In the genomic region with DNA sequence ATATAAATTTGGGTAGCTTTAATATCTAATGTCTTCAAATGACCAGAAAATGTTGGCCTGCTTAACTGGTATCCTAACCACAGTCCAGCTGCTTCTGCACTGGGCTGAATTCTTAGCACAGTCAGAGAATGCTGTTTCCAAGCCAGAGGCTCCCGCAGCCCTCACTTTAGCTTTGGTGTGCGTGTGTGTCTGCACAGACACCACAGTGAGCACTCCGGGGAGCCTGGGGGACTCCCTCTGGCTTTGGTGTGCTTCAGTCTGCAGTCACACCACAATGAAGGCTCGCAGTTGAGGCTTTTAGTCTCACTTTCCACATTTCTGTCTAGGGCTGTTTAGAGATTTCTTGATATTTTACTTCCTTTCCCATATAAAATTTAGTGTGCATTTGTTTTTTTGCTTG, we compare ENCODE assay signal across 17 cellular contexts. TPM values are rescaled to one million over a fixed set of nuclear protein-coding genes. Genes with fewer than 3 reads are reported as not detected.
A peak's percentile ranks its signal among the peaks of the same experiment; 100 is the strongest.
DNase-seq lines count a peak whose midpoint lies in the region; TF ChIP-seq lines count a peak whose summit lies in the region.
"Had no signal": no experiment of that assay in that cellular context is flagged by ENCODE, and none has a peak within 500 bp of the region (broad histone marks: within the 10 kb centered on the region; RNA-seq: fewer than 3 reads in every experiment).

No MANE protein-coding gene starts in this region.

- peaks cover 2% of the 10 kb centered on the region for H3K9me3 Mint-ChIP-seq in neural crest cell
- H3K9me3 Mint-ChIP-seq in activated naive CD8-positive, alpha-beta T cell treated with anti-CD3 and anti-CD28 coated beads for 36 hours: no peaks in the 10 kb centered on the region
- H3K9me3 Mint-ChIP-seq: GM23338 had no signal

- no peaks in the 10 kb centered on the region for H3K27me3 Mint-ChIP-seq in neural crest cell (ENCODE audit: low read depth)
- H3K27me3 Mint-ChIP-seq in activated naive CD8-positive, alpha-beta T cell treated with anti-CD3 and anti-CD28 coated beads for 36 hours: no peaks in the 10 kb centered on the region
- H3K27me3 Mint-ChIP-seq: CD4-positive, alpha-beta memory T cell had no signal

- peak; percentile 8 for DNase-seq in AG08396 (ENCODE audit: low spot score)
- DNase-seq in LHCN-M2 (ENCODE audit: low read depth): peak; percentile 9
- DNase-seq in fibroblast of peridontal ligament (ENCODE audit: extremely low read depth): peak; percentile 2
- DNase-seq in neural crest cell (ENCODE audit: low read depth, low spot score): no peak
- no peak for DNase-seq in KG1 (lab: John Stamatoyannopoulos, UW)
- no peak for DNase-seq in activated naive CD8-positive, alpha-beta T cell treated with anti-CD3 and anti-CD28 coated beads for 36 hours
- DNase-seq in OCI-M2 (lab: John Stamatoyannopoulos, UW; ENCODE audit: unreplicated experiment): no peak
- DNase-seq in GM10266 (ENCODE audit: extremely low spot score): no peak
- DNase-seq: CD4-positive, alpha-beta memory T cell; HCEC 1CT; NCI-H1417 treated with DMSO at 0.1 percent for 48 hours; NCI-H1930; NCI-H345; NCI-H524 treated with DMSO at 0.1 percent for 48 hours; PC-9 had no signal

- peak overlapping the region; percentile 83 for H3K27ac Mint-ChIP-seq in neural crest cell (ENCODE audit: unreplicated experiment)
- no peak overlapping the region for H3K27ac Mint-ChIP-seq in activated naive CD8-positive, alpha-beta T cell treated with anti-CD3 and anti-CD28 coated beads for 36 hours
- H3K27ac Mint-ChIP-seq: GM23338 had no signal

- H3K4me1 Mint-ChIP-seq in neural crest cell: no peaks in the 10 kb centered on the region
- no peaks in the 10 kb centered on the region for H3K4me1 Mint-ChIP-seq in activated naive CD8-positive, alpha-beta T cell treated with anti-CD3 and anti-CD28 coated beads for 36 hours
- H3K4me1 Mint-ChIP-seq: CD4-positive, alpha-beta memory T cell; GM23338 had no signal

- no peak overlapping the region for H3K4me3 Mint-ChIP-seq in neural crest cell
- H3K4me3 Mint-ChIP-seq in activated naive CD8-positive, alpha-beta T cell treated with anti-CD3 and anti-CD28 coated beads for 36 hours: no peak overlapping the region
- H3K4me3 Mint-ChIP-seq: CD4-positive, alpha-beta memory T cell; GM23338 had no signal

- H3K36me3 Mint-ChIP-seq in neural crest cell (ENCODE audit: low read depth): peaks cover 5% of the 10 kb centered on the region
- H3K36me3 Mint-ChIP-seq in activated naive CD8-positive, alpha-beta T cell treated with anti-CD3 and anti-CD28 coated beads for 36 hours: peaks cover 2% of the 10 kb centered on the region

- no peak for TF ChIP-seq CTCF in neural crest cell (conservative IDR thresholded peaks at IDR 0.05)
- TF ChIP-seq CTCF in GM10266 (IDR thresholded peaks at IDR 0.05; ENCODE audit: control insufficient read depth, insufficient read depth, low read depth, missing control alignments): no peak

RNA-seq across cellular contexts. Expression of gene APOO, which starts 53.6 kb away (rescaled TPM):
- total RNA-seq in LHCN-M2 (2014; rRNA removed) (14.6 and 14.7 TPM in 2 replicates), neural crest cell (91.0 and 103 TPM in 2 replicates)
- polyA plus RNA-seq in LHCN-M2 (2012): 23.9 TPM
- total RNA-seq in activated naive CD8-positive, alpha-beta T cell treated with anti-CD3 and anti-CD28 coated beads for 36 hours: 10 to 100 TPM; 31.7 to 38.5 TPM

RNA-seq across cellular contexts. Expression of gene CXorf58, which starts 53.7 kb away (rescaled TPM):
- 0.06 TPM in 1 of 2 replicates, not detected in the other for total RNA-seq in LHCN-M2 (2014; rRNA removed)
- polyA plus RNA-seq in LHCN-M2 (2012): not detected
- 0.26 TPM in 1 of 2 replicates, not detected in the other for total RNA-seq in neural crest cell
- under 1 TPM in 1 of 2 experiments, not detected in 1; 0.24 TPM for total RNA-seq in activated naive CD8-positive, alpha-beta T cell treated with anti-CD3 and anti-CD28 coated beads for 36 hours
- total RNA-seq: CD4-positive, alpha-beta memory T cell; SJSA1 had no signal
- polyA plus RNA-seq: GM23338 had no signal

Comparison
In these comparisons a context has a peak if more than half of its experiments do, and no peak if none do; other contexts are left out.
1. DNase-seq: peak in AG08396 (single experiment), LHCN-M2 (single experiment) and fibroblast of peridontal ligament (single experiment); none in neural crest cell (single experiment), KG1 (single experiment), activated naive CD8-positive, alpha-beta T cell treated with anti-CD3 and anti-CD28 coated beads for 36 hours (single experiment), OCI-M2 (single experiment) and GM10266 (single experiment).